9 cellular contexts compared by ENCODE assay signal in genomic region chr1:207807395-207808321, GRCh38. TPM values are rescaled to one million over a fixed set of nuclear protein-coding genes. Genes with fewer than 3 reads are reported as not detected.
DNase-seq lines count a peak whose midpoint lies in the region; ATAC-seq and TF ChIP-seq lines count a peak whose summit lies in the region.
"Had no signal": no experiment of that assay in that cellular context is flagged by ENCODE, and none has a peak within 500 bp of the region (broad histone marks: within the 10 kb centered on the region; RNA-seq: fewer than 3 reads in every experiment).

No MANE protein-coding gene starts in this region.

- no peak overlapping the region for H4K91ac ChIP-seq in neuronal stem cell (ENCODE audit: low read depth, low read length, poor library complexity)

- H3K9me3 ChIP-seq in neuronal stem cell (replicated peaks in 1 of 2; ENCODE audit: control insufficient read depth in 2 of 2, insufficient read depth in 1 of 2, low read depth in 1 of 2, low read length in 2 of 2): no peaks in the 10 kb centered on the region
- no peaks in the 10 kb centered on the region for H3K9me3 ChIP-seq in neural progenitor cell (ENCODE audit: low read depth)

- H2BK12ac ChIP-seq in neuronal stem cell (ENCODE audit: low read length): no peak overlapping the region

- H3K27ac Mint-ChIP-seq in CD14-positive monocyte (peak overlapping the region; percentile 86 to 94 (median 92)), neural progenitor cell (no peak overlapping the region)

- no peak overlapping the region for H3K14ac ChIP-seq in neuronal stem cell (ENCODE audit: low read length)

- no peaks in the 10 kb centered on the region for H3K27me3 Mint-ChIP-seq in CD14-positive monocyte (ENCODE audit: low read depth in 3 of 3)
- H3K27me3 Mint-ChIP-seq in neural progenitor cell (ENCODE audit: insufficient read depth, low read depth): no peaks in the 10 kb centered on the region

- H2BK120ac ChIP-seq in neuronal stem cell (ENCODE audit: low read depth, low read length): no peak overlapping the region

- peaks cover 4 to 86% of the 10 kb centered on the region in 2 donors for H3K36me3 ChIP-seq in neuronal stem cell (replicated peaks in 1 of 2; ENCODE audit: control insufficient read depth in 2 of 2, insufficient read depth in 2 of 2, low read length in 2 of 2)
- no peaks in the 10 kb centered on the region for H3K36me3 ChIP-seq in neural progenitor cell

- H3K79me2 ChIP-seq in neural progenitor cell (ENCODE audit: low read depth): no peaks in the 10 kb centered on the region

- H3K36me3 Mint-ChIP-seq in CD14-positive monocyte (peaks cover 83 to 86% of the 10 kb centered on the region in 2 donors), neural progenitor cell (peaks cover 8% of the 10 kb centered on the region)

- H3K27me3 ChIP-seq in neuronal stem cell (ENCODE audit: control insufficient read depth in 3 of 3, insufficient read depth in 3 of 3, low read depth in 1 of 3, low read length in 3 of 3) (no peaks in the 10 kb centered on the region), neural progenitor cell (no peaks in the 10 kb centered on the region)

- H2AK5ac ChIP-seq in neuronal stem cell (ENCODE audit: low read depth, low read length): no peak overlapping the region

- H4K20me1 ChIP-seq in neural progenitor cell (ENCODE audit: low read depth): no peaks in the 10 kb centered on the region

- H4K8ac ChIP-seq in neuronal stem cell (ENCODE audit: low read depth, low read length): no peak overlapping the region

- H3K4me2 ChIP-seq in neuronal stem cell (ENCODE audit: insufficient read depth, low read length, poor library complexity, severe bottlenecking) (no peak overlapping the region), neural progenitor cell (no peak overlapping the region)

- H3K4me3 ChIP-seq in coronary artery (peak overlapping the region; percentile 13), neuronal stem cell (ENCODE audit: low read length in 2 of 2) (no peak overlapping the region), neural progenitor cell (no peak overlapping the region)

- no peak overlapping the region for H3K4ac ChIP-seq in neuronal stem cell (ENCODE audit: low read length)

- no peak for DNase-seq in CD14-positive monocyte (ENCODE audit: low spot score)
- DNase-seq in NOMO-1 treated with dmso at 0.1 percent for 144 hours (lab: John Stamatoyannopoulos, UW; ENCODE audit: unreplicated experiment): peak; percentile 60
- no peak for DNase-seq in coronary artery (ENCODE audit: low spot score)
- no peak for DNase-seq in neuronal stem cell (ENCODE audit: low spot score)
- no peak for DNase-seq in activated CD4-positive, CD25-positive, alpha-beta regulatory T cell treated with anti-CD3 and anti-CD28 coated beads, Interleukin-2, amount 50 U/mL, for 72 hours
- no peak for DNase-seq in NCI-H2029 (lab: John Stamatoyannopoulos, UW)
- no peak for DNase-seq in neural progenitor cell (ENCODE audit: low spot score)
- DNase-seq: NCI-H345 had no signal

- WGBS in neuronal stem cell (ENCODE audit: extremely low coverage in 2 of 2, insufficient read length in 2 of 2, insufficient replicate concordance in 1 of 2), 2 donors: no CpG with 5 or more reads among the region's 14 CpGs

- no peak for TF ChIP-seq CTCF in CD14-positive monocyte (IDR thresholded peaks at IDR 0.05)
- TF ChIP-seq CTCF in coronary artery (IDR thresholded peaks at IDR 0.05): no peak
- no peak for TF ChIP-seq CTCF in neural progenitor cell (IDR thresholded peaks at IDR 0.05)

- H3K23ac ChIP-seq in neuronal stem cell (ENCODE audit: low read depth, low read length, poor library complexity): no peak overlapping the region

- H2AFZ ChIP-seq in neuronal stem cell (ENCODE audit: low read length): no peak overlapping the region
- H2AFZ ChIP-seq in neural progenitor cell (replicated peaks): no peak overlapping the region

- intact Hi-C loops in CD14-positive monocyte (cut with micrococcal nuclease): no loop called here

- H3K4me1 Mint-ChIP-seq in CD14-positive monocyte: peaks cover 48% of the 10 kb centered on the region
- no peaks in the 10 kb centered on the region for H3K4me1 Mint-ChIP-seq in neural progenitor cell

- H3K18ac ChIP-seq in neuronal stem cell (ENCODE audit: low read length): peak overlapping the region; percentile 15

- H3K9me3 Mint-ChIP-seq in CD14-positive monocyte: no peaks in the 10 kb centered on the region
- H3K9me3 Mint-ChIP-seq in neural progenitor cell: no peaks in the 10 kb centered on the region

- H2BK15ac ChIP-seq in neuronal stem cell (ENCODE audit: low read length): no peak overlapping the region

- H3K79me1 ChIP-seq in neuronal stem cell (ENCODE audit: low read depth, low read length): no peaks in the 10 kb centered on the region

- H3K27ac ChIP-seq in coronary artery: peak overlapping the region; percentile 70 to 90
- H3K27ac ChIP-seq in neuronal stem cell (replicated peaks; ENCODE audit: low read length): no peak overlapping the region
- no peak overlapping the region for H3K27ac ChIP-seq in neural progenitor cell

- H3F3A ChIP-seq in neural progenitor cell (ENCODE audit: low read depth): no peaks in the 10 kb centered on the region

- H3K4me3 Mint-ChIP-seq in CD14-positive monocyte (peak overlapping the region; percentile 54 to 64), neural progenitor cell (no peak overlapping the region)

- H3K9ac ChIP-seq in neuronal stem cell (ENCODE audit: low read depth, low read length, poor library complexity) (no peak overlapping the region), neural progenitor cell (no peak overlapping the region)

- H3K4me1 ChIP-seq in neuronal stem cell (ENCODE audit: control insufficient read depth in 2 of 2, insufficient read depth in 1 of 2, low read depth in 1 of 2, low read length in 2 of 2) (peaks cover 0 to 5% of the 10 kb centered on the region in 2 donors), neural progenitor cell (no peaks in the 10 kb centered on the region)

- H2BK5ac ChIP-seq in neuronal stem cell (ENCODE audit: low read length): no peak overlapping the region

- no peak for ATAC-seq in GM19035 (IDR thresholded peaks at IDR 0.05; ENCODE audit: unreplicated experiment)

RNA-seq across cellular contexts. Expression of gene CD46, which starts 55.8 kb away (rescaled TPM):
- 100 to 1,000 TPM; 210 to 259 TPM for polyA plus RNA-seq in CD14-positive monocyte
- polyA plus RNA-seq in neuronal stem cell (2013, experiment 1 of 2): 65.9 TPM
- 64.5 TPM for polyA plus RNA-seq in neuronal stem cell (2013, experiment 2 of 2)
- 112 and 186 TPM in 2 replicates for total RNA-seq in neural progenitor cell (ENCODE audit: low replicate concordance)

Comparison
In these comparisons a context has a peak if more than half of its experiments do, and no peak if none do; other contexts are left out.
1. H3K27ac ChIP-seq: peak in coronary artery (2 of 2); none in neuronal stem cell (single experiment) and neural progenitor cell (single experiment).